ENCODE assay signal across 14 cellular contexts in genomic region chr2:241984658-241985057, GRCh38.
DNase-seq lines count a peak whose midpoint lies in the region; ATAC-seq, FAIRE-seq and TF ChIP-seq lines count a peak whose summit lies in the region.
"Had no signal": no experiment of that assay in that cellular context is flagged by ENCODE, and none has a peak within 500 bp of the region (broad histone marks: within the 10 kb centered on the region; RNA-seq: fewer than 3 reads in every experiment).

No MANE protein-coding gene starts in this region.

- no TSS peak for BruUV-seq in HepG2 (replicated peaks; lab: Mats Ljungman, UMichigan)

- peak overlapping the region; percentile 91 for H3K27ac Mint-ChIP-seq in activated B cell treated with CpG ODN at 0.5 μM for 24 hours
- peak overlapping the region in 8 of 9 donors; percentile 8 to 95 (median 85) for H3K27ac Mint-ChIP-seq in naive thymus-derived CD4-positive, alpha-beta T cell
- H3K27ac Mint-ChIP-seq: HFFc6 had no signal

- no peak overlapping the region for H3K9ac ChIP-seq in HepG2 (ENCODE audit: insufficient read depth, low read depth, low read length)

- no peak overlapping the region for H2AFZ ChIP-seq in HepG2 (ENCODE audit: low read length)

- CTCF ChIA-PET in HepG2 (lab: Yijun Ruan, JAX; ENCODE audit: low intra/inter-chr PET ratio, low total read pairs) (no interaction called here), activated B cell treated with CpG ODN at 0.5 μM for 24 hours (lab: Charles Lee) (interaction anchor here (1.3 kb wide), 1 partner anchor 34 kb away, joined by 3 read pairs; no protein-coding TSS in a partner anchor)
- CTCF ChIA-PET in naive thymus-derived CD4-positive, alpha-beta T cell (lab: Charles Lee) = no interaction called here

- in situ Hi-C loops in HepG2 (cut with HindIII; ENCODE audit: extremely low pct_ligation_motif_present, low pct_unique_long_range_greater_than_20kb) = no loop called here

- TF ChIP-seq CTCF in HepG2 (CRISPR knock-in tag; IDR thresholded peaks at IDR 0.05) (no peak), right lobe of liver (IDR thresholded peaks at IDR 0.05) (no peak), activated B cell treated with CpG ODN at 0.5 μM for 24 hours (IDR thresholded peaks at IDR 0.05) (no peak)

- H4K20me1 ChIP-seq in HepG2 (ENCODE audit: insufficient read depth, low read length) = no peaks in the 10 kb centered on the region

- H3K27ac ChIP-seq in HepG2 (ENCODE audit: extremely low read length, insufficient read depth, low read length) = no peak overlapping the region
- H3K27ac ChIP-seq in right lobe of liver = no peak overlapping the region
- H3K27ac ChIP-seq in naive thymus-derived CD4-positive, alpha-beta T cell (ENCODE audit: low read depth, low read length) = peak overlapping the region; percentile 52

- H3K36me3 ChIP-seq in HepG2 (replicated peaks in 1 of 2; ENCODE audit: control insufficient read depth in 1 of 2, insufficient read depth in 2 of 2, low read length in 2 of 2) (no peaks in the 10 kb centered on the region), right lobe of liver (no peaks in the 10 kb centered on the region)
- H3K36me3 ChIP-seq in naive thymus-derived CD4-positive, alpha-beta T cell (ENCODE audit: control insufficient read depth in 2 of 3, insufficient read depth in 3 of 3, low read length in 3 of 3) = no peaks in the 10 kb centered on the region

- H3K4me3 Mint-ChIP-seq in activated B cell treated with CpG ODN at 0.5 μM for 24 hours = peak overlapping the region; percentile 62
- peak overlapping the region in 4 of 10 donors; percentile 32 to 69 (median 58) for H3K4me3 Mint-ChIP-seq in naive thymus-derived CD4-positive, alpha-beta T cell
- H3K4me3 Mint-ChIP-seq: HFFc6 had no signal

- peaks cover 8% of the 10 kb centered on the region for H3K4me1 ChIP-seq in HepG2 (ENCODE audit: insufficient read depth, low read length)
- H3K4me1 ChIP-seq in right lobe of liver = no peaks in the 10 kb centered on the region
- peaks cover 13 to 14% of the 10 kb centered on the region in 2 donors for H3K4me1 ChIP-seq in naive thymus-derived CD4-positive, alpha-beta T cell (ENCODE audit: control insufficient read depth in 2 of 2, insufficient read depth in 2 of 2, low read length in 2 of 2)

- H3K4me3 ChIP-seq in HepG2 (replicated peaks in 1 of 3; ENCODE audit: insufficient read depth in 1 of 3, low read depth in 2 of 3, low read length in 3 of 3) = no peak overlapping the region
- H3K4me3 ChIP-seq in right lobe of liver = no peak overlapping the region
- H3K4me3 ChIP-seq in naive thymus-derived CD4-positive, alpha-beta T cell (ENCODE audit: low read length) = no peak overlapping the region

- intact Hi-C loops in HepG2 (cut with micrococcal nuclease; ENCODE audit: unreplicated experiment) (no loop called here), right lobe of liver (cut with DNase I) (no loop called here), activated B cell treated with CpG ODN at 0.5 μM for 24 hours (cut with micrococcal nuclease) (no loop called here)
- intact Hi-C loops in naive thymus-derived CD4-positive, alpha-beta T cell (cut with micrococcal nuclease) = loop anchor here in 1 of 2 donors (1.0 to 2.0 kb wide), 3 partner anchors 18 to 102 kb away; no protein-coding TSS in a partner anchor

- no peak for DNase-seq in HepG2 (ENCODE audit: low spot score)
- no peak for DNase-seq in right lobe of liver
- no peak for DNase-seq in activated B cell treated with CpG ODN at 0.5 μM for 24 hours
- no peak for DNase-seq in naive thymus-derived CD4-positive, alpha-beta T cell
- no peak for DNase-seq in NCI-H2171 (lab: John Stamatoyannopoulos, UW)
- no peak for DNase-seq in LoVo (ENCODE audit: low spot score)
- DNase-seq: HFFc6, Kasumi-1, NCI-H1930, NCI-H510A treated with DMSO at 0.1 percent for 48 hours had no signal

- no peak for TF ChIP-seq RAD21 in HepG2 (CRISPR knock-in tag; IDR thresholded peaks at IDR 0.05)

- no peak for TF ChIP-seq POLR2A in HepG2 (IDR thresholded peaks at IDR 0.05; ENCODE audit: insufficient read depth in 1 of 2, low read depth in 2 of 2, low read length in 2 of 2)
- TF ChIP-seq POLR2A in right lobe of liver (IDR thresholded peaks at IDR 0.05) = no peak

- no peaks in the 10 kb centered on the region for H3K9me3 Mint-ChIP-seq in activated B cell treated with CpG ODN at 0.5 μM for 24 hours
- H3K9me3 Mint-ChIP-seq in naive thymus-derived CD4-positive, alpha-beta T cell = peaks cover 0 to 11% (median 0%) of the 10 kb centered on the region in 11 donors

- no peak overlapping the region for H3K4me2 ChIP-seq in HepG2 (ENCODE audit: low read depth, low read length)

- POLR2A ChIA-PET in HepG2 (lab: Yijun Ruan, JAX) = no interaction called here
- POLR2A ChIA-PET in activated B cell treated with CpG ODN at 0.5 μM for 24 hours (lab: Charles Lee) = interaction anchor here (0.9 kb wide), 1 partner anchor 19 kb away, joined by 4 read pairs; no protein-coding TSS in a partner anchor
- POLR2A ChIA-PET in naive thymus-derived CD4-positive, alpha-beta T cell (lab: Charles Lee) = interaction anchor here (0.9 to 1.8 kb wide), 3 partner anchors 18 to 47 kb away, joined by 3 to 6 read pairs (median 4); no protein-coding TSS in a partner anchor

- H3K9me3 ChIP-seq in HepG2 (ENCODE audit: low read length) = peaks cover under 1% of the 10 kb centered on the region; the same call in 1 of the 2 replicates
- H3K9me3 ChIP-seq in right lobe of liver = no peaks in the 10 kb centered on the region
- H3K9me3 ChIP-seq in naive thymus-derived CD4-positive, alpha-beta T cell (ENCODE audit: control insufficient read depth in 2 of 3, low read length in 3 of 3) = no peaks in the 10 kb centered on the region

- no peak for FAIRE-seq in HepG2 (lab: Jason Lieb, UNC)
- FAIRE-seq: H1 had no signal

- no peaks in the 10 kb centered on the region for H3K36me3 Mint-ChIP-seq in activated B cell treated with CpG ODN at 0.5 μM for 24 hours (ENCODE audit: low read depth)
- peaks cover 0 to 4% (median 0%) of the 10 kb centered on the region in 5 donors for H3K36me3 Mint-ChIP-seq in naive thymus-derived CD4-positive, alpha-beta T cell

- H3K27me3 ChIP-seq in HepG2 (ENCODE audit: control insufficient read depth in 1 of 2, insufficient read depth in 2 of 2, low read length in 2 of 2) (peaks cover 6 to 32% of the 10 kb centered on the region in 2 experiments; a peak in 4 of 5 replicates), right lobe of liver (no peaks in the 10 kb centered on the region)
- H3K27me3 ChIP-seq in naive thymus-derived CD4-positive, alpha-beta T cell (ENCODE audit: control insufficient read depth in 2 of 2, insufficient read depth in 2 of 2, low read length in 2 of 2) = no peaks in the 10 kb centered on the region

- 16% methylated on average over 6 of the region's 6 CpGs for WGBS in HepG2 (ENCODE audit: low lambda C conversion rate)
- 58% methylated on average over 5 of the region's 6 CpGs for WGBS in right lobe of liver (ENCODE audit: insufficient coverage, low coverage, low lambda C conversion rate, missing lambda C conversion rate)

- H3K79me2 ChIP-seq in HepG2 (ENCODE audit: insufficient read depth, low read length) = no peaks in the 10 kb centered on the region

- no peaks in the 10 kb centered on the region for H3K27me3 Mint-ChIP-seq in activated B cell treated with CpG ODN at 0.5 μM for 24 hours
- no peaks in the 10 kb centered on the region for H3K27me3 Mint-ChIP-seq in naive thymus-derived CD4-positive, alpha-beta T cell

- H3K4me1 Mint-ChIP-seq in activated B cell treated with CpG ODN at 0.5 μM for 24 hours = peaks cover 57% of the 10 kb centered on the region
- peaks cover 6 to 31% (median 23%) of the 10 kb centered on the region in 7 donors for H3K4me1 Mint-ChIP-seq in naive thymus-derived CD4-positive, alpha-beta T cell

- TF ChIP-seq EP300 in HepG2 (IDR thresholded peaks at IDR 0.05; ENCODE audit: low read depth in 2 of 2, low read length in 2 of 2) (no peak), HepG2 (CRISPR knock-in tag; IDR thresholded peaks at IDR 0.05; ENCODE audit: borderline replicate concordance) (no peak)

- ATAC-seq in HepG2 (no peak), right lobe of liver (no peak), activated B cell treated with CpG ODN at 0.5 μM for 24 hours (ENCODE audit: low read depth) (no peak), HG02870 (IDR thresholded peaks at IDR 0.05; ENCODE audit: unreplicated experiment) (no peak)
- ATAC-seq in naive thymus-derived CD4-positive, alpha-beta T cell = no peak
- ATAC-seq: Panc1, Right ventricle myocardium inferior had no signal

TF ChIP-seq in HepG2, 621 proteins besides CTCF, POLR2A, EP300 and RAD21 (continues in another document):
- no peak for TF ChIP-seq ZFP82 (CRISPR knock-in tag; IDR thresholded peaks at IDR 0.05; ENCODE audit: borderline replicate concordance)
- TF ChIP-seq SIN3B (IDR thresholded peaks at IDR 0.05; ENCODE audit: low read length) = no peak
- no peak for TF ChIP-seq ZEB1 (IDR thresholded peaks at IDR 0.05; ENCODE audit: insufficient replicate concordance, low read depth)
